18 cellular contexts compared by ENCODE assay signal in genomic region chr1:34591751-34592629, GRCh38.
DNase-seq lines count a peak whose midpoint lies in the region; ATAC-seq and TF ChIP-seq lines count a peak whose summit lies in the region.
"Had no signal": no experiment of that assay in that cellular context is flagged by ENCODE, and none has a peak within 500 bp of the region (broad histone marks: within the 10 kb centered on the region; RNA-seq: fewer than 3 reads in every experiment).

No MANE protein-coding gene starts in this region.

- H3K27me3 ChIP-seq in H7 (ENCODE audit: control insufficient read depth, insufficient read depth, low read length) = no peaks in the 10 kb centered on the region
- no peaks in the 10 kb centered on the region for H3K27me3 ChIP-seq in GM23338 (ENCODE audit: insufficient read depth)
- H3K27me3 ChIP-seq: sigmoid colon, SJSA1 had no signal

- no peaks in the 10 kb centered on the region for H3K36me3 ChIP-seq in H7 (replicated peaks; ENCODE audit: control insufficient read depth, insufficient read depth, low read length)
- no peaks in the 10 kb centered on the region for H3K36me3 ChIP-seq in GM23338 (ENCODE audit: insufficient read depth)
- H3K36me3 ChIP-seq: sigmoid colon, SJSA1 had no signal

- no peak overlapping the region for H2AFZ ChIP-seq in GM23338

- H3K27ac Mint-ChIP-seq in GM23338 = no peak overlapping the region
- H3K27ac Mint-ChIP-seq: stimulated activated naive B cell treated with anti-CD40 and anti-IgM and Interleukin-4, amounts not matched to agents 10 μg/mL and 1 μg/mL and 100 μg/mL, for 72 hours had no signal

- no peak overlapping the region for H3K4me3 Mint-ChIP-seq in GM23338
- H3K4me3 Mint-ChIP-seq: stimulated activated naive B cell treated with anti-CD40 and anti-IgM and Interleukin-4, amounts not matched to agents 10 μg/mL and 1 μg/mL and 100 μg/mL, for 72 hours had no signal

- no peaks in the 10 kb centered on the region for H3K79me2 ChIP-seq in GM23338 (replicated peaks; ENCODE audit: insufficient read depth)

- H3K4me1 Mint-ChIP-seq in GM23338 = peaks cover 13% of the 10 kb centered on the region
- H3K4me1 Mint-ChIP-seq: stimulated activated naive B cell treated with anti-CD40 and anti-IgM and Interleukin-4, amounts not matched to agents 10 μg/mL and 1 μg/mL and 100 μg/mL, for 72 hours had no signal

- no peaks in the 10 kb centered on the region for H3K9me3 Mint-ChIP-seq in GM23338
- H3K9me3 Mint-ChIP-seq: stimulated activated naive B cell treated with anti-CD40 and anti-IgM and Interleukin-4, amounts not matched to agents 10 μg/mL and 1 μg/mL and 100 μg/mL, for 72 hours had no signal

- H3K9me2 ChIP-seq in GM23338 (ENCODE audit: insufficient read depth) = no peaks in the 10 kb centered on the region

- no peaks in the 10 kb centered on the region for H3F3A ChIP-seq in GM23338 (replicated peaks; ENCODE audit: low read depth)

- ATAC-seq in HG03342 (IDR thresholded peaks at IDR 0.05; ENCODE audit: unreplicated experiment) (no peak), GM23338 (no peak; the same call in 2 of the 3 replicates)

- peak in 1 of 2 experiments; percentile 26; a peak in 1 of 4 replicates for TF ChIP-seq CTCF in GM23338 (conservative IDR thresholded peaks at IDR 0.05; ENCODE audit: low read depth in 2 of 2)

- DNase-seq in DMS53 (lab: John Stamatoyannopoulos, UW) (peak; percentile 13), DMS53 treated with DMSO at 0.1 percent for 48 hours (lab: John Stamatoyannopoulos, UW; ENCODE audit: unreplicated experiment) (no peak), H7 (peak; percentile 23), OCI-M1 (lab: John Stamatoyannopoulos, UW) (peak; percentile 11), kidney tubule cell (ENCODE audit: low spot score) (peak; percentile 3), NCI-H187 (lab: John Stamatoyannopoulos, UW) (no peak), GM23338 (ENCODE audit: low spot score) (no peak)
- DNase-seq: 8988T; activated naive CD4-positive, alpha-beta T cell treated with anti-CD3 and anti-CD28 coated beads, Interleukin-2, amount 50 U/mL, for 16 hours; COR-L47; effector CD8-positive, alpha-beta T cell; foreskin melanocyte; NCI-H1436 treated with DMSO at 0.1 percent for 48 hours; NCI-H748 treated with DMSO at 0.1 percent for 48 hours; sigmoid colon; stimulated activated naive B cell treated with anti-CD40 and anti-IgM and Interleukin-4, amounts not matched to agents 10 μg/mL and 1 μg/mL and 100 μg/mL, for 72 hours had no signal

- peaks cover 2% of the 10 kb centered on the region for H3K27me3 Mint-ChIP-seq in GM23338 (ENCODE audit: insufficient read depth, low read depth, poor library complexity)

- H3K4me1 ChIP-seq in GM23338 (ENCODE audit: insufficient read depth) = peaks cover 8% of the 10 kb centered on the region; the same call in 1 of the 2 replicates
- H3K4me1 ChIP-seq: sigmoid colon, SJSA1 had no signal

- no peak overlapping the region for H3K27ac ChIP-seq in GM23338 (ENCODE audit: low read depth)
- H3K27ac ChIP-seq: sigmoid colon, SJSA1 had no signal

- H3K4me3 ChIP-seq in H7 (ENCODE audit: insufficient read depth, low read depth, low read length) = no peak overlapping the region
- no peak overlapping the region for H3K4me3 ChIP-seq in GM23338
- H3K4me3 ChIP-seq: sigmoid colon, SJSA1 had no signal

- no peaks in the 10 kb centered on the region for H4K20me1 ChIP-seq in GM23338 (replicated peaks; ENCODE audit: insufficient read depth)

- H3K36me3 Mint-ChIP-seq in GM23338 (ENCODE audit: low read depth) = no peaks in the 10 kb centered on the region
- H3K36me3 Mint-ChIP-seq: stimulated activated naive B cell treated with anti-CD40 and anti-IgM and Interleukin-4, amounts not matched to agents 10 μg/mL and 1 μg/mL and 100 μg/mL, for 72 hours had no signal

- no peak overlapping the region for H3K4me2 ChIP-seq in GM23338

TF ChIP-seq in GM23338, 12 proteins besides CTCF, POLR2A, EP300 and RAD21:
- TF ChIP-seq NANOG (IDR thresholded peaks at IDR 0.05; ENCODE audit: borderline replicate concordance) = no peak

Comparison
In these comparisons a context has a peak if more than half of its experiments do, and no peak if none do; other contexts are left out.
1. DNase-seq: peak in DMS53 (single experiment), H7 (single experiment), OCI-M1 (single experiment) and kidney tubule cell (single experiment); none in DMS53 treated with DMSO at 0.1 percent for 48 hours (single experiment), NCI-H187 (0 of 2) and GM23338 (single experiment).